1 cellular context compared by ENCODE assay signal in genomic region chr6:112199001-112199403, GRCh38.
TF ChIP-seq lines count a peak whose summit lies in the region.

No MANE protein-coding gene starts in this region.

TF ChIP-seq in H1, 55 proteins besides CTCF, POLR2A, EP300 and RAD21:
- peak; percentile 90 for TF ChIP-seq NANOG (IDR thresholded peaks at IDR 0.05; ENCODE audit: insufficient read depth, low read depth, low read length, poor library complexity, severe bottlenecking)
- no peak for TF ChIP-seq CHD2 (IDR thresholded peaks at IDR 0.05; ENCODE audit: low read length)
